Comparison of ENCODE assay signal across 1 cellular context in the genomic region with DNA sequence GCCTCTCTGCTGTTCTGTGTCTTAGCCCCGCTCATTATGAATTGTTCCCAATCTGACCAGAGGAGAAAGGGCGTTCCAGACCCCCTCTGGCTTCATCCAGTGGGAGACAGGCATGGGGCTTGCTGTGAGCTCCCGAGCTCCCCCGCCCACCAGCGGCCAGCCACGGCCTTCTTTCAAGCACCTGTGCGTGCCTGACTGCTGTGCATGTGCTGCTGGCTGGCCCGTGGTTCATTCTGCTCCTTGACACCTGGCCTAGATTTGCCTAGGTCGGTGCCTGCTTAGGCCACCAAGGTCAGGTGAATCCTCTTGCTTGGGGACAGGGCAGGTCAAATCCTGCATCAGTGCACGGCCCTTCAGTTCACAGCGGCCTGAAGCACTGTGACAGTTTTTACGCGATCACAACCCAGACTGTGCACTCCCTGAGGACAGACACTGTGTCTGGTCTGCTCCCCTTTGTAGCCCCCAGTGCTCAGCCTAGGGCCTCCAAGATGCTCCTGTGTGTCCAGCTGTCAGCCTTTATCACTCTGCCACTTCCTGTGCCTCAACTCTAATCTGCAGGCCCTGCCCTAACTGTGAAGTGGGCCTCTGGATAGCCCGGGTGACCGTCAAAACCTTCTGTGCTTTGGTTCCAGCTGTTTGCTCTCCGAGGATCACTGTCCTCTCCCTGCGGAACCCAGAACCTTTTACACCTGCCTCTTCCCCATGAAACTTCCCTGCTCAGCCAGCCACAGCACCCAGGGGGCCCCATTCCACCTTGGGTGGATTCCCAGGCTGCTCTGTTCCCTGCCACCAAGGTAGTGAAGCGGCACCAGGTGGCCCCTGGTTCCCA.
A peak's percentile ranks its signal among the peaks of the same experiment; 100 is the strongest.
TF ChIP-seq lines count a peak whose summit lies in the region.

No MANE protein-coding gene starts in this region.

TF ChIP-seq in HepG2, 621 proteins besides CTCF, POLR2A, EP300 and RAD21 (continued from another document and continues in another):
- TF ChIP-seq, protein P1, sequence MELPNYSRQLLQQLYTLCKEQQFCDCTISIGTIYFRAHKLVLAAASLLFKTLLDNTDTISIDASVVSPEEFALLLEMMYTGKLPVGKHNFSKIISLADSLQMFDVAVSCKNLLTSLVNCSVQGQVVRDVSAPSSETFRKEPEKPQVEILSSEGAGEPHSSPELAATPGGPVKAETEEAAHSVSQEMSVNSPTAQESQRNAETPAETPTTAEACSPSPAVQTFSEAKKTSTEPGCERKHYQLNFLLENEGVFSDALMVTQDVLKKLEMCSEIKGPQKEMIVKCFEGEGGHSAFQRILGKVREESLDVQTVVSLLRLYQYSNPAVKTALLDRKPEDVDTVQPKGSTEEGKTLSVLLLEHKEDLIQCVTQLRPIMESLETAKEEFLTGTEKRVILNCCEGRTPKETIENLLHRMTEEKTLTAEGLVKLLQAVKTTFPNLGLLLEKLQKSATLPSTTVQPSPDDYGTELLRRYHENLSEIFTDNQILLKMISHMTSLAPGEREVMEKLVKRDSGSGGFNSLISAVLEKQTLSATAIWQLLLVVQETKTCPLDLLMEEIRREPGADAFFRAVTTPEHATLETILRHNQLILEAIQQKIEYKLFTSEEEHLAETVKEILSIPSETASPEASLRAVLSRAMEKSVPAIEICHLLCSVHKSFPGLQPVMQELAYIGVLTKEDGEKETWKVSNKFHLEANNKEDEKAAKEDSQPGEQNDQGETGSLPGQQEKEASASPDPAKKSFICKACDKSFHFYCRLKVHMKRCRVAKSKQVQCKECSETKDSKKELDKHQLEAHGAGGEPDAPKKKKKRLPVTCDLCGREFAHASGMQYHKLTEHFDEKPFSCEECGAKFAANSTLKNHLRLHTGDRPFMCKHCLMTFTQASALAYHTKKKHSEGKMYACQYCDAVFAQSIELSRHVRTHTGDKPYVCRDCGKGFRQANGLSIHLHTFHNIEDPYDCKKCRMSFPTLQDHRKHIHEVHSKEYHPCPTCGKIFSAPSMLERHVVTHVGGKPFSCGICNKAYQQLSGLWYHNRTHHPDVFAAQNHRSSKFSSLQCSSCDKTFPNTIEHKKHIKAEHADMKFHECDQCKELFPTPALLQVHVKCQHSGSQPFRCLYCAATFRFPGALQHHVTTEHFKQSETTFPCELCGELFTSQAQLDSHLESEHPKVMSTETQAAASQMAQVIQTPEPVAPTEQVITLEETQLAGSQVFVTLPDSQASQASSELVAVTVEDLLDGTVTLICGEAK (IDR thresholded peaks at IDR 0.05) = no peak
- TF ChIP-seq, protein P1 (CRISPR knock-in tag; IDR thresholded peaks at IDR 0.05) = peak; percentile 13; the same call in 1 of the 2 replicates
- TF ChIP-seq ISL2 (CRISPR knock-in tag; IDR thresholded peaks at IDR 0.05) = no peak
- TF ChIP-seq, protein P2, sequence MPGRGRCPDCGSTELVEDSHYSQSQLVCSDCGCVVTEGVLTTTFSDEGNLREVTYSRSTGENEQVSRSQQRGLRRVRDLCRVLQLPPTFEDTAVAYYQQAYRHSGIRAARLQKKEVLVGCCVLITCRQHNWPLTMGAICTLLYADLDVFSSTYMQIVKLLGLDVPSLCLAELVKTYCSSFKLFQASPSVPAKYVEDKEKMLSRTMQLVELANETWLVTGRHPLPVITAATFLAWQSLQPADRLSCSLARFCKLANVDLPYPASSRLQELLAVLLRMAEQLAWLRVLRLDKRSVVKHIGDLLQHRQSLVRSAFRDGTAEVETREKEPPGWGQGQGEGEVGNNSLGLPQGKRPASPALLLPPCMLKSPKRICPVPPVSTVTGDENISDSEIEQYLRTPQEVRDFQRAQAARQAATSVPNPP (CRISPR knock-in tag; IDR thresholded peaks at IDR 0.05) = no peak
- no peak for TF ChIP-seq MEIS1 (CRISPR knock-in tag; IDR thresholded peaks at IDR 0.05; ENCODE audit: borderline replicate concordance)
- no peak for TF ChIP-seq NPAS2 (CRISPR knock-in tag; IDR thresholded peaks at IDR 0.05; ENCODE audit: borderline replicate concordance)
- TF ChIP-seq BORCS8-MEF2B (CRISPR knock-in tag; IDR thresholded peaks at IDR 0.05) = peak; percentile 77
- TF ChIP-seq ZNF484 (CRISPR knock-in tag; IDR thresholded peaks at IDR 0.05; ENCODE audit: borderline replicate concordance, low read depth) = no peak
- TF ChIP-seq, protein P3, sequence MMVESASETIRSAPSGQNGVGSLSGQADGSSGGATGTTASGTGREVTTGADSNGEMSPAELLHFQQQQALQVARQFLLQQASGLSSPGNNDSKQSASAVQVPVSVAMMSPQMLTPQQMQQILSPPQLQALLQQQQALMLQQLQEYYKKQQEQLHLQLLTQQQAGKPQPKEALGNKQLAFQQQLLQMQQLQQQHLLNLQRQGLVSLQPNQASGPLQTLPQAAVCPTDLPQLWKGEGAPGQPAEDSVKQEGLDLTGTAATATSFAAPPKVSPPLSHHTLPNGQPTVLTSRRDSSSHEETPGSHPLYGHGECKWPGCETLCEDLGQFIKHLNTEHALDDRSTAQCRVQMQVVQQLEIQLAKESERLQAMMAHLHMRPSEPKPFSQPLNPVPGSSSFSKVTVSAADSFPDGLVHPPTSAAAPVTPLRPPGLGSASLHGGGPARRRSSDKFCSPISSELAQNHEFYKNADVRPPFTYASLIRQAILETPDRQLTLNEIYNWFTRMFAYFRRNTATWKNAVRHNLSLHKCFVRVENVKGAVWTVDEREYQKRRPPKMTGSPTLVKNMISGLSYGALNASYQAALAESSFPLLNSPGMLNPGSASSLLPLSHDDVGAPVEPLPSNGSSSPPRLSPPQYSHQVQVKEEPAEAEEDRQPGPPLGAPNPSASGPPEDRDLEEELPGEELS (CRISPR knock-in tag; IDR thresholded peaks at IDR 0.05) = no peak
- no peak for TF ChIP-seq MLLT10 (CRISPR knock-in tag; IDR thresholded peaks at IDR 0.05)
- TF ChIP-seq, protein P4, sequence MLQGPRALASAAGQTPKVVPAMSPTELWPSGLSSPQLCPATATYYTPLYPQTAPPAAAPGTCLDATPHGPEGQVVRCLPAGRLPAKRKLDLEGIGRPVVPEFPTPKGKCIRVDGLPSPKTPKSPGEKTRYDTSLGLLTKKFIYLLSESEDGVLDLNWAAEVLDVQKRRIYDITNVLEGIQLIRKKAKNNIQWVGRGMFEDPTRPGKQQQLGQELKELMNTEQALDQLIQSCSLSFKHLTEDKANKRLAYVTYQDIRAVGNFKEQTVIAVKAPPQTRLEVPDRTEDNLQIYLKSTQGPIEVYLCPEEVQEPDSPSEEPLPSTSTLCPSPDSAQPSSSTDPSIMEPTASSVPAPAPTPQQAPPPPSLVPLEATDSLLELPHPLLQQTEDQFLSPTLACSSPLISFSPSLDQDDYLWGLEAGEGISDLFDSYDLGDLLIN (CRISPR knock-in tag; IDR thresholded peaks at IDR 0.05; ENCODE audit: borderline replicate concordance) = no peak
- no peak for TF ChIP-seq SRSF4 (IDR thresholded peaks at IDR 0.05; ENCODE audit: low read depth, low read length, poor library complexity, severe bottlenecking)
- TF ChIP-seq, protein P5, sequence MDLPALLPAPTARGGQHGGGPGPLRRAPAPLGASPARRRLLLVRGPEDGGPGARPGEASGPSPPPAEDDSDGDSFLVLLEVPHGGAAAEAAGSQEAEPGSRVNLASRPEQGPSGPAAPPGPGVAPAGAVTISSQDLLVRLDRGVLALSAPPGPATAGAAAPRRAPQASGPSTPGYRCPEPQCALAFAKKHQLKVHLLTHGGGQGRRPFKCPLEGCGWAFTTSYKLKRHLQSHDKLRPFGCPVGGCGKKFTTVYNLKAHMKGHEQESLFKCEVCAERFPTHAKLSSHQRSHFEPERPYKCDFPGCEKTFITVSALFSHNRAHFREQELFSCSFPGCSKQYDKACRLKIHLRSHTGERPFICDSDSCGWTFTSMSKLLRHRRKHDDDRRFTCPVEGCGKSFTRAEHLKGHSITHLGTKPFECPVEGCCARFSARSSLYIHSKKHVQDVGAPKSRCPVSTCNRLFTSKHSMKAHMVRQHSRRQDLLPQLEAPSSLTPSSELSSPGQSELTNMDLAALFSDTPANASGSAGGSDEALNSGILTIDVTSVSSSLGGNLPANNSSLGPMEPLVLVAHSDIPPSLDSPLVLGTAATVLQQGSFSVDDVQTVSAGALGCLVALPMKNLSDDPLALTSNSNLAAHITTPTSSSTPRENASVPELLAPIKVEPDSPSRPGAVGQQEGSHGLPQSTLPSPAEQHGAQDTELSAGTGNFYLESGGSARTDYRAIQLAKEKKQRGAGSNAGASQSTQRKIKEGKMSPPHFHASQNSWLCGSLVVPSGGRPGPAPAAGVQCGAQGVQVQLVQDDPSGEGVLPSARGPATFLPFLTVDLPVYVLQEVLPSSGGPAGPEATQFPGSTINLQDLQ (CRISPR knock-in tag; IDR thresholded peaks at IDR 0.05) = no peak
- TF ChIP-seq SETDB1 (CRISPR knock-in tag; IDR thresholded peaks at IDR 0.05; ENCODE audit: borderline replicate concordance) = no peak
- TF ChIP-seq NR1H2 (CRISPR knock-in tag; IDR thresholded peaks at IDR 0.05; ENCODE audit: borderline replicate concordance, low read depth) = no peak
- 0 out of 2 replicates have a peak, but pooled peaks have one; percentile 75 for TF ChIP-seq ZNF552 (CRISPR knock-in tag; IDR thresholded peaks at IDR 0.05; ENCODE audit: borderline replicate concordance)
- no peak for TF ChIP-seq ZNF557 (CRISPR knock-in tag; IDR thresholded peaks at IDR 0.05)
- no peak for TF ChIP-seq GATA4 (IDR thresholded peaks at IDR 0.05; ENCODE audit: borderline replicate concordance, low read depth)
- TF ChIP-seq, protein P6, sequence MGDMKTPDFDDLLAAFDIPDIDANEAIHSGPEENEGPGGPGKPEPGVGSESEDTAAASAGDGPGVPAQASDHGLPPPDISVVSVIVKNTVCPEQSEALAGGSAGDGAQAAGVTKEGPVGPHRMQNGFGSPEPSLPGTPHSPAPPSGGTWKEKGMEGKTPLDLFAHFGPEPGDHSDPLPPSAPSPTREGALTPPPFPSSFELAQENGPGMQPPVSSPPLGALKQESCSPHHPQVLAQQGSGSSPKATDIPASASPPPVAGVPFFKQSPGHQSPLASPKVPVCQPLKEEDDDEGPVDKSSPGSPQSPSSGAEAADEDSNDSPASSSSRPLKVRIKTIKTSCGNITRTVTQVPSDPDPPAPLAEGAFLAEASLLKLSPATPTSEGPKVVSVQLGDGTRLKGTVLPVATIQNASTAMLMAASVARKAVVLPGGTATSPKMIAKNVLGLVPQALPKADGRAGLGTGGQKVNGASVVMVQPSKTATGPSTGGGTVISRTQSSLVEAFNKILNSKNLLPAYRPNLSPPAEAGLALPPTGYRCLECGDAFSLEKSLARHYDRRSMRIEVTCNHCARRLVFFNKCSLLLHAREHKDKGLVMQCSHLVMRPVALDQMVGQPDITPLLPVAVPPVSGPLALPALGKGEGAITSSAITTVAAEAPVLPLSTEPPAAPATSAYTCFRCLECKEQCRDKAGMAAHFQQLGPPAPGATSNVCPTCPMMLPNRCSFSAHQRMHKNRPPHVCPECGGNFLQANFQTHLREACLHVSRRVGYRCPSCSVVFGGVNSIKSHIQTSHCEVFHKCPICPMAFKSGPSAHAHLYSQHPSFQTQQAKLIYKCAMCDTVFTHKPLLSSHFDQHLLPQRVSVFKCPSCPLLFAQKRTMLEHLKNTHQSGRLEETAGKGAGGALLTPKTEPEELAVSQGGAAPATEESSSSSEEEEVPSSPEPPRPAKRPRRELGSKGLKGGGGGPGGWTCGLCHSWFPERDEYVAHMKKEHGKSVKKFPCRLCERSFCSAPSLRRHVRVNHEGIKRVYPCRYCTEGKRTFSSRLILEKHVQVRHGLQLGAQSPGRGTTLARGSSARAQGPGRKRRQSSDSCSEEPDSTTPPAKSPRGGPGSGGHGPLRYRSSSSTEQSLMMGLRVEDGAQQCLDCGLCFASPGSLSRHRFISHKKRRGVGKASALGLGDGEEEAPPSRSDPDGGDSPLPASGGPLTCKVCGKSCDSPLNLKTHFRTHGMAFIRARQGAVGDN (CRISPR knock-in tag; IDR thresholded peaks at IDR 0.05) = peak; percentile 95
- TF ChIP-seq, protein P7, sequence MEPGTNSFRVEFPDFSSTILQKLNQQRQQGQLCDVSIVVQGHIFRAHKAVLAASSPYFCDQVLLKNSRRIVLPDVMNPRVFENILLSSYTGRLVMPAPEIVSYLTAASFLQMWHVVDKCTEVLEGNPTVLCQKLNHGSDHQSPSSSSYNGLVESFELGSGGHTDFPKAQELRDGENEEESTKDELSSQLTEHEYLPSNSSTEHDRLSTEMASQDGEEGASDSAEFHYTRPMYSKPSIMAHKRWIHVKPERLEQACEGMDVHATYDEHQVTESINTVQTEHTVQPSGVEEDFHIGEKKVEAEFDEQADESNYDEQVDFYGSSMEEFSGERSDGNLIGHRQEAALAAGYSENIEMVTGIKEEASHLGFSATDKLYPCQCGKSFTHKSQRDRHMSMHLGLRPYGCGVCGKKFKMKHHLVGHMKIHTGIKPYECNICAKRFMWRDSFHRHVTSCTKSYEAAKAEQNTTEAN (CRISPR knock-in tag; conservative IDR thresholded peaks at IDR 0.05) = no peak
- TF ChIP-seq ARNT2 (CRISPR knock-in tag; IDR thresholded peaks at IDR 0.05; ENCODE audit: low read depth) = no peak; the same call in 1 of the 2 replicates
- TF ChIP-seq ZNF337 (CRISPR knock-in tag; IDR thresholded peaks at IDR 0.05; ENCODE audit: borderline replicate concordance, low read depth) = no peak
- TF ChIP-seq ZNF678 (CRISPR knock-in tag; IDR thresholded peaks at IDR 0.05) = no peak
- TF ChIP-seq ZFP62 (CRISPR knock-in tag; IDR thresholded peaks at IDR 0.05) = no peak
- no peak for TF ChIP-seq ZFP82 (CRISPR knock-in tag; IDR thresholded peaks at IDR 0.05; ENCODE audit: borderline replicate concordance)
- TF ChIP-seq FLYWCH1 (CRISPR knock-in tag; IDR thresholded peaks at IDR 0.05) = no peak
- TF ChIP-seq SMAD1 (CRISPR knock-in tag; IDR thresholded peaks at IDR 0.05; ENCODE audit: borderline replicate concordance, low read depth) = peak; percentile 50; the same call in 1 of the 2 replicates
- no peak for TF ChIP-seq POLR2G (IDR thresholded peaks at IDR 0.05; ENCODE audit: low read depth, low read length)
- TF ChIP-seq U2AF2 (IDR thresholded peaks at IDR 0.05; ENCODE audit: low read depth, low read length) = no peak
- TF ChIP-seq ATM (IDR thresholded peaks at IDR 0.05; ENCODE audit: borderline replicate concordance) = no peak
- peak; percentile 80; the same call in 1 of the 2 replicates for TF ChIP-seq ZNF546 (CRISPR knock-in tag; conservative IDR thresholded peaks at IDR 0.05)
